24 cellular contexts compared by ENCODE assay signal in genomic region chr11:78952188-78952587, GRCh38.
"Had no signal": no experiment of that assay in that cellular context is flagged by ENCODE, and none has a peak within 500 bp of the region (broad histone marks: within the 10 kb centered on the region; RNA-seq: fewer than 3 reads in every experiment).

No MANE protein-coding gene starts in this region.

- H3K36me3 ChIP-seq: gastroesophageal sphincter, heart right ventricle, left lung, ovary, right lobe of liver, thoracic aorta, tibial nerve, upper lobe of right lung, uterus had no signal

- H3K27ac ChIP-seq: dorsolateral prefrontal cortex, epithelial cell of prostate, gastroesophageal sphincter, heart right ventricle, left lung, ovary, right lobe of liver, thoracic aorta, tibial nerve, upper lobe of right lung, uterus had no signal

- ATAC-seq: esophagus mucosa; gastroesophageal sphincter; heart right ventricle; left cardiac atrium; left lung; naive thymus-derived CD4-positive, alpha-beta T cell; right lobe of liver; stimulated activated naive B cell treated with anti-CD40 and anti-IgM and Interleukin-4, amounts not matched to agents 10 μg/mL and 1 μg/mL and 100 μg/mL, for 72 hours; upper lobe of right lung had no signal

- H3K9me3 Mint-ChIP-seq: stimulated activated naive B cell treated with anti-CD40 and anti-IgM and Interleukin-4, amounts not matched to agents 10 μg/mL and 1 μg/mL and 100 μg/mL, for 72 hours; stimulated activated naive CD8-positive, alpha-beta T cell treated with anti-CD3 and anti-CD28 coated beads, Interleukin-15, Interleukin-2, amounts not matched to agents 100 ng/mL and 50 ng/mL, for 24 hours had no signal

- H3K27me3 ChIP-seq: dorsolateral prefrontal cortex, gastroesophageal sphincter, ovary, right lobe of liver, tibial nerve, upper lobe of right lung, uterus had no signal

- H3K4me1 Mint-ChIP-seq: naive thymus-derived CD4-positive, alpha-beta T cell; stimulated activated naive B cell treated with anti-CD40 and anti-IgM and Interleukin-4, amounts not matched to agents 10 μg/mL and 1 μg/mL and 100 μg/mL, for 72 hours had no signal

- H3K36me3 Mint-ChIP-seq: naive thymus-derived CD4-positive, alpha-beta T cell; stimulated activated naive B cell treated with anti-CD40 and anti-IgM and Interleukin-4, amounts not matched to agents 10 μg/mL and 1 μg/mL and 100 μg/mL, for 72 hours had no signal

- H3K4me3 ChIP-seq: dorsolateral prefrontal cortex, gastroesophageal sphincter, heart right ventricle, left lung, ovary, right lobe of liver, thoracic aorta, tibial nerve, upper lobe of right lung, uterus had no signal

- H3K27ac Mint-ChIP-seq: naive thymus-derived CD4-positive, alpha-beta T cell; stimulated activated naive B cell treated with anti-CD40 and anti-IgM and Interleukin-4, amounts not matched to agents 10 μg/mL and 1 μg/mL and 100 μg/mL, for 72 hours; stimulated activated naive CD8-positive, alpha-beta T cell treated with anti-CD3 and anti-CD28 coated beads, Interleukin-15, Interleukin-2, amounts not matched to agents 100 ng/mL and 50 ng/mL, for 24 hours had no signal

- H3K4me3 Mint-ChIP-seq: naive thymus-derived CD4-positive, alpha-beta T cell; stimulated activated naive B cell treated with anti-CD40 and anti-IgM and Interleukin-4, amounts not matched to agents 10 μg/mL and 1 μg/mL and 100 μg/mL, for 72 hours; stimulated activated naive CD8-positive, alpha-beta T cell treated with anti-CD3 and anti-CD28 coated beads, Interleukin-15, Interleukin-2, amounts not matched to agents 100 ng/mL and 50 ng/mL, for 24 hours had no signal

- H3K4me1 ChIP-seq: gastroesophageal sphincter, left lung, right lobe of liver, tibial nerve, upper lobe of right lung had no signal

- DNase-seq: dorsolateral prefrontal cortex; effector CD4-positive, alpha-beta T cell; heart right ventricle; hippocampal formation; left cardiac atrium; left lung; mesenchymal stem cell; midbrain; naive thymus-derived CD4-positive, alpha-beta T cell; occipital lobe; ovary; right lobe of liver; small intestine; stimulated activated CD4-positive, alpha-beta T cell treated with anti-CD3 and anti-CD28 coated beads, Interleukin-15, amount 100 ng/mL, for 24 hours; stimulated activated CD4-positive, alpha-beta T cell treated with anti-CD3 and anti-CD28 coated beads, Interleukin-2, amount 100 ng/mL, for 48 hours; stimulated activated naive B cell treated with anti-CD40 and anti-IgM and Interleukin-4, amounts not matched to agents 10 μg/mL and 1 μg/mL and 100 μg/mL, for 72 hours; upper lobe of right lung; uterus had no signal
